Comparison of ENCODE assay signal across 21 cellular contexts in the genomic region with DNA sequence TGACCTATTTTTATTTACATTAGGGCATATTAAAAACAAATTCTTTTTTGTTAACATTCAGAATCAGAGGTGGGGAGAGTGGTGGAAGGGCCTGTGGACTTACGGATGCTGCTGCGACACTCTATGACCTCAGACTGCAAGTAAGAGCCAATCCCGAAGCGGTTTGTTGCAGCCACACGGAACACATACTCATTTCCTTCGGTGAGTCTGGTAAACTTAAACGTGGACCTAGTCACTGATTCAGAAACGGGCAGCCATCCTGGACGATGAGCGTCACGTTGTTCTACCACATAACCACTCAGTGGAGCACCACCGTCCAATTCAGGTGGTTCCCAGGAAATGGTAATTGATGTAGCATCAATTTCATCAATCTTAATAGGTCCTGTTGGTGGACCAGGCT.
"Had no signal": no experiment of that assay in that cellular context is flagged by ENCODE, and none has a peak within 500 bp of the region (broad histone marks: within the 10 kb centered on the region; RNA-seq: fewer than 3 reads in every experiment).

No MANE protein-coding gene starts in this region.

- H3K9me3 ChIP-seq: esophagus muscularis mucosa, lower lobe of right lung, right lobe of liver, stomach, thyroid gland had no signal

- H3K4me3 ChIP-seq: dorsolateral prefrontal cortex, esophagus muscularis mucosa, lower lobe of right lung, right lobe of liver, stomach, thyroid gland had no signal

- DNase-seq: cortex of kidney; dorsolateral prefrontal cortex; effector CD8-positive, alpha-beta T cell; endodermal cell; head of caudate nucleus; left ventricle myocardium superior; lower lobe of right lung; natural killer cell; right lobe of liver; small intestine; stimulated activated CD4-positive, alpha-beta T cell treated with anti-CD3 and anti-CD28 coated beads, Interleukin-15, amount 100 ng/mL, for 24 hours; stimulated activated CD4-positive, alpha-beta T cell treated with anti-CD3 and anti-CD28 coated beads, Interleukin-2, amount 100 ng/mL, for 48 hours; stimulated activated naive CD4-positive, alpha-beta T cell treated with Interleukin-2 at 50 U/mL for 16 hours; stomach; trophoblast cell had no signal

- ATAC-seq: left ventricle myocardium superior, lower lobe of right lung, natural killer cell, right lobe of liver had no signal

- H3K27ac ChIP-seq: dorsolateral prefrontal cortex, epithelial cell of prostate, esophagus muscularis mucosa, lower lobe of right lung, parathyroid adenoma, right lobe of liver, stomach, thyroid gland had no signal

- FAIRE-seq: frontal cortex, keratinocyte, small intestine had no signal

- H3K9ac ChIP-seq: parathyroid adenoma had no signal

- H2AFZ ChIP-seq: parathyroid adenoma had no signal

- H3K79me2 ChIP-seq: parathyroid adenoma had no signal

- H3K27me3 ChIP-seq: dorsolateral prefrontal cortex, esophagus muscularis mucosa, right lobe of liver, stomach, thyroid gland had no signal

- H3K4me1 ChIP-seq: esophagus muscularis mucosa, lower lobe of right lung, parathyroid adenoma, right lobe of liver, stomach, thyroid gland had no signal
